Comparison of ENCODE assay signal across 8 cellular contexts in the genomic region with DNA sequence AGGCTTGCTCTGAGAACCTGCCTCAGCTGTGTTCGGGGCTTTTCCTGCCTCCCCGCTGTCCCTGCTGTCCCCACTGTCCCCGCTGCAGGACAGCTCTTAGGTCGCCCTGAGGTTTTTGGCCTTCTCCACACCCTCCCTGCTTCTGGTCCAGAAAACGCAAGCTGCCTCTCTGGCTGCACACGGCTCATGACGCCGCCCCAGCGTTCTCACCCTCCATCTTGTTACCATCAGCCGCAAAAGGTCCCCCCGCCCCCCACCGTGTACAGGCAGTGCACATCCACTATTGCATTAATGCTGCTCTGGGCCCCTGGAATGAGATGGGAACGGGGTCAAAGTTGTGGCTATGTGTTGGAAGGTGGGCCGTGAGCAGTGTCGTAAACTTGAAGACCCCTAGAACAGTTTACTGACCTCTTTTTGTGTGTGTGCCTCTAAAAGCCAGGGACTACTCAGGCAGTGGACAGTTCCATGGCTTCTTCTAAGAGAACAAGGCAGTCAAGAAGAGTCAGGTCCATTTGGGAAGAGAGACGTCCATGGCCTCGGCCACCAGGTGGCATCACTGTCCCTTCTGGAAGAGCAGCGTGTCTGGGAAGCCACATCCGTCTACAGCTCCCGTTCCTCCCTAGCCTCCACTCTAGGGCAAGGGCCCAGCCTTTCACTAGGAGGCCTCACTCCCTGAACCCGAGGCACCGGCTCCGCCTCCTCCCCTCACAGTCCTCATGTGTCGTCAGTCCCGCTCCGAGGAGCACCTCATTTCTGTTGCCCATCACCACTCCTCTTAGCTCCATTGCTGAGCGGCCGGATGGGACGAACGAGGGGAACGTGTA. TPM values are rescaled to one million over a fixed set of nuclear protein-coding genes. Genes with fewer than 3 reads are reported as not detected.
DNase-seq lines count a peak whose midpoint lies in the region; ATAC-seq and TF ChIP-seq lines count a peak whose summit lies in the region.

No MANE protein-coding gene starts in this region.

- CTCF ChIA-PET in Panc1 (lab: Charles Lee): interaction anchor here (0.6 to 3.1 kb wide), 5 partner anchors 73 to 142 kb away, joined by 3 to 30 read pairs (median 3); no protein-coding TSS in a partner anchor

- H3K27ac Mint-ChIP-seq in nephron progenitor cell: peak overlapping the region; percentile 86

- no peaks in the 10 kb centered on the region for H3K27me3 ChIP-seq in Panc1 (ENCODE audit: control insufficient read depth, insufficient read depth, low read length)

- H3K9me3 Mint-ChIP-seq in activated T-cell treated with anti-CD3 and anti-CD28 coated beads, Interleukin-2, amount 50 U/mL, for 4 hours: no peaks in the 10 kb centered on the region
- H3K9me3 Mint-ChIP-seq in nephron progenitor cell: no peaks in the 10 kb centered on the region

- POLR2A ChIA-PET in Panc1 (lab: Charles Lee): no interaction called here

- H3K4me1 Mint-ChIP-seq in activated T-cell treated with anti-CD3 and anti-CD28 coated beads, Interleukin-2, amount 50 U/mL, for 4 hours (ENCODE audit: low read depth): peaks cover 2% of the 10 kb centered on the region
- peaks cover 37% of the 10 kb centered on the region for H3K4me1 Mint-ChIP-seq in nephron progenitor cell

- ATAC-seq in Panc1 (peak; percentile 98), HG02870 (IDR thresholded peaks at IDR 0.05; ENCODE audit: unreplicated experiment) (no peak)
- peak; percentile 76 to 84 for ATAC-seq in activated T-cell treated with anti-CD3 and anti-CD28 coated beads, Interleukin-2, amount 50 U/mL, for 4 hours

- H3K4me1 ChIP-seq in Panc1 (ENCODE audit: control insufficient read depth, insufficient read depth, low read length): no peaks in the 10 kb centered on the region

- no peaks in the 10 kb centered on the region for H3K36me3 Mint-ChIP-seq in activated T-cell treated with anti-CD3 and anti-CD28 coated beads, Interleukin-2, amount 50 U/mL, for 4 hours (ENCODE audit: insufficient read depth)
- peaks cover 20% of the 10 kb centered on the region for H3K36me3 Mint-ChIP-seq in nephron progenitor cell (ENCODE audit: low read depth)

- H3K36me3 ChIP-seq in Panc1 (ENCODE audit: control insufficient read depth, insufficient read depth, low read length): no peaks in the 10 kb centered on the region

- intact Hi-C loops in Panc1 (cut with micrococcal nuclease; ENCODE audit: unreplicated experiment): loop anchor here (1.0 kb wide), 1 partner anchor 136 kb away; no protein-coding TSS in a partner anchor

- no peaks in the 10 kb centered on the region for H3K9me3 ChIP-seq in Panc1 (ENCODE audit: control insufficient read depth, insufficient read depth, low read depth, low read length)

- H3K4me3 ChIP-seq in GM12864 (ENCODE audit: low read depth, low read length) (no peak overlapping the region), Panc1 (ENCODE audit: low read depth in 2 of 2, low read length in 2 of 2) (no peak overlapping the region), fibroblast of mammary gland (ENCODE audit: control insufficient read depth, low read depth, low read length) (no peak overlapping the region)

- H3K27me3 Mint-ChIP-seq in activated T-cell treated with anti-CD3 and anti-CD28 coated beads, Interleukin-2, amount 50 U/mL, for 4 hours (ENCODE audit: low read depth): peaks cover 8% of the 10 kb centered on the region
- no peaks in the 10 kb centered on the region for H3K27me3 Mint-ChIP-seq in nephron progenitor cell (ENCODE audit: low read depth, poor library complexity)

- DNase-seq in GM12864 (ENCODE audit: low read depth) (peak; percentile 26), LHCN-M2 (ENCODE audit: low read depth) (peak; percentile 81), Panc1 (ENCODE audit: low read depth, low spot score) (peak; percentile 85), fibroblast of mammary gland (ENCODE audit: low read depth) (peak; percentile 91), nephron progenitor cell (peak; percentile 90)
- peak; percentile 60 for DNase-seq in activated T-cell treated with anti-CD3 and anti-CD28 coated beads, Interleukin-2, amount 50 U/mL, for 4 hours
- DNase-seq in stimulated activated naive CD4-positive, alpha-beta T cell (lab: John Stamatoyannopoulos, UW): peak in 5 of 6 experiments; percentile 22 to 53 (median 44)

- in situ Hi-C loops in Panc1 (cut with HindIII; ENCODE audit: low pct_unique_long_range_greater_than_20kb, low sequenced_read_pairs): no loop called here

- TF ChIP-seq CTCF in GM12864 (IDR thresholded peaks at IDR 0.05; ENCODE audit: low read depth, low read length, missing control alignments) (peak; percentile 89), Panc1 (IDR thresholded peaks at IDR 0.05) (peak; percentile 90), fibroblast of mammary gland (conservative IDR thresholded peaks at IDR 0.05; ENCODE audit: control insufficient read depth, insufficient read depth, low read depth, low read length) (peak; percentile 95), nephron progenitor cell (IDR thresholded peaks at IDR 0.05) (peak; percentile 82)

- no TSS peak for BruUV-seq in Panc1 (replicated peaks; lab: Mats Ljungman, UMichigan)

- H3K4me3 Mint-ChIP-seq in activated T-cell treated with anti-CD3 and anti-CD28 coated beads, Interleukin-2, amount 50 U/mL, for 4 hours: no peak overlapping the region
- no peak overlapping the region for H3K4me3 Mint-ChIP-seq in nephron progenitor cell

- H3K27ac ChIP-seq in Panc1 (ENCODE audit: low read length): no peak overlapping the region

RNA-seq across cellular contexts. Expression of a gene that starts 38.5 kb away (rescaled TPM):
- 52.1 and 56.4 TPM in 2 replicates for total RNA-seq in LHCN-M2 (2014; rRNA removed)
- 53.5 TPM for polyA plus RNA-seq in LHCN-M2 (2012)
- total RNA-seq in Panc1 (2021; ENCODE audit: unreplicated experiment): 87.9 TPM
- 79.6 TPM for polyA plus RNA-seq in Panc1 (2012; ENCODE audit: insufficient read length)
- 10 to 100 TPM; 42.9 to 54.1 (median 51.9) TPM for total RNA-seq in activated T-cell treated with anti-CD3 and anti-CD28 coated beads, Interleukin-2, amount 50 U/mL, for 4 hours

Comparison
In these comparisons a context has a peak if more than half of its experiments do, and no peak if none do; other contexts are left out.
1. DNase-seq: peak in every context shown above with its lines; median percentile 91 in fibroblast of mammary gland; 90 in nephron progenitor cell; 85 in Panc1; 81 in LHCN-M2; 60 in activated T-cell treated with anti-CD3 and anti-CD28 coated beads, Interleukin-2, amount 50 U/mL, for 4 hours; 44 in stimulated activated naive CD4-positive, alpha-beta T cell; 26 in GM12864.